In the genomic region with DNA sequence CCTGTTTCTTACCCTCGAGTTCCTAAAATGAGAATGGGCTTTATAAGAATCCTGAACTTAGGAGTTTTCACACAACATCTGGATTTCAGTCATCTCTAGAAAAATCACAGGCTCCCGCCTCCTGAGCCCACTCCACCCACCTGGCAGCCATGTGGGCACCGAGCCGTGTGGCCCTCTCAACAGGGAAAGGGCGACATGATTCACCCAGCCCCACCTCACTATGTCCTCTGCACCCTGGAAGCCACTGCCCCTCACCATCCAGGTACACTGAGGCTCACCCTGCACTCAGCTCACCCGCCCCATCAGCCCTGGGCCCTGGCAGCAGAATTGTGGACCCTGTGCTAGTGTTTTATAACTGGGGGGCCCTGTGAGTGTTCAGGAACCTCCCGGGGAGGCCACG, we compare ENCODE assay signal across 27 cellular contexts.
"Had no signal": no experiment of that assay in that cellular context is flagged by ENCODE, and none has a peak within 500 bp of the region (broad histone marks: within the 10 kb centered on the region; RNA-seq: fewer than 3 reads in every experiment).

No MANE protein-coding gene starts in this region.

- H3K27me3 ChIP-seq: body of pancreas had no signal

- H3K36me3 ChIP-seq: esophagus squamous epithelium had no signal

- DNase-seq: activated CD4-positive, alpha-beta memory T cell treated with anti-CD3 and anti-CD28 coated beads for 36 hours; activated CD4-positive, alpha-beta T cell treated with anti-CD3 and anti-CD28 coated beads for 36 hours; activated CD4-positive, alpha-beta T cell treated with anti-CD3 and anti-CD28 coated beads, Interleukin-2, amount 10 ng/mL, durations not matched to agents 24 days and 14 days; activated CD4-positive, CD25-positive, alpha-beta regulatory T cell; activated CD4-positive, CD25-positive, alpha-beta regulatory T cell treated with anti-CD3 and anti-CD28 coated beads, Interleukin-2, amount 50 U/mL, for 72 hours; activated CD8-positive, alpha-beta memory T cell treated with anti-CD3 and anti-CD28 coated beads, Interleukin-2, amount 10 ng/mL, durations not matched to agents 7 days and 5 days; activated CD8-positive, alpha-beta memory T cell treated with anti-CD3 and anti-CD28 coated beads, Interleukin-2, amount 50 U/mL, for 4 hours; activated CD8-positive, alpha-beta T cell treated with anti-CD3 and anti-CD28 coated beads, Interleukin-2, amount 10 ng/mL, durations not matched to agents 7 days and 5 days; activated gamma-delta T cell treated with Interleukin-2 at 50 U/mL for 16 hours; activated naive CD4-positive, alpha-beta T cell treated with anti-CD3 and anti-CD28 coated beads, Interleukin-2, amount 50 U/mL, for 16 hours; activated naive CD4-positive, alpha-beta T cell treated with Interleukin-2 at 50 U/mL for 16 hours; activated T-cell treated with anti-CD3 and anti-CD28 coated beads, Interleukin-2, amount 50 U/mL, for 1 hour; activated T-cell treated with anti-CD3 and anti-CD28 coated beads, Interleukin-2, amount 50 U/mL, for 48 hours; amniotic stem cell; anterior cingulate cortex; body of pancreas; caudate nucleus; effector CD8-positive, alpha-beta T cell; esophagus squamous epithelium; T-helper 1 cell; T-helper 17 cell; T1000 had no signal

- H3K9me3 ChIP-seq: body of pancreas, esophagus squamous epithelium had no signal

- H3K27ac ChIP-seq: body of pancreas, epithelial cell of prostate, esophagus squamous epithelium had no signal

- FAIRE-seq: colon, endometrium, endothelial cell of umbilical vein, frontal cortex had no signal

- H3K4me3 ChIP-seq: body of pancreas, esophagus squamous epithelium had no signal
